8 cellular contexts compared by ENCODE assay signal in genomic region chr16:85395913-85396878, GRCh38.
DNase-seq lines count a peak whose midpoint lies in the region; ATAC-seq and TF ChIP-seq lines count a peak whose summit lies in the region.

No MANE protein-coding gene starts in this region.

- H3K36me3 Mint-ChIP-seq in nephron (ENCODE audit: low read depth) = peaks cover 5% of the 10 kb centered on the region

- no peak for TF ChIP-seq CTCF in esophagus muscularis mucosa (IDR thresholded peaks at IDR 0.05)
- no peak for TF ChIP-seq CTCF in nephron (IDR thresholded peaks at IDR 0.05; ENCODE audit: unreplicated experiment in 3 of 3)

- ATAC-seq in HG03196 (IDR thresholded peaks at IDR 0.05; ENCODE audit: unreplicated experiment) = no peak

- peak overlapping the region; percentile 74 to 80 (median 80) for H3K27ac Mint-ChIP-seq in nephron

- peak overlapping the region; percentile 71 to 88 (median 78) for H3K27ac ChIP-seq in esophagus muscularis mucosa (replicated peaks in 1 of 4)

- no peaks in the 10 kb centered on the region for H3K9me3 Mint-ChIP-seq in nephron

- WGBS in esophagus muscularis mucosa = 53% methylated on average over 18 of the region's 24 CpGs

- H3K9me3 ChIP-seq in esophagus muscularis mucosa = no peaks in the 10 kb centered on the region

- H3K4me1 ChIP-seq in esophagus muscularis mucosa = peaks cover 34 to 59% (median 51%) of the 10 kb centered on the region in 4 donors

- no peaks in the 10 kb centered on the region for H3K27me3 ChIP-seq in esophagus muscularis mucosa

- peak; percentile 10 for DNase-seq in AG08395 (ENCODE audit: low spot score)
- DNase-seq in LHCN-M2 (ENCODE audit: low read depth) = peak; percentile 8
- no peak for DNase-seq in esophagus muscularis mucosa (ENCODE audit: extremely low spot score)
- no peak for DNase-seq in activated CD4-positive, alpha-beta T cell treated with anti-CD3 and anti-CD28 coated beads for 4 hours
- DNase-seq in H4 (ENCODE audit: low spot score) = no peak
- DNase-seq in medulla oblongata (ENCODE audit: extremely low spot score) = no peak

- H3K4me3 Mint-ChIP-seq in nephron = peak overlapping the region; percentile 12 to 39 (median 20)

- intact Hi-C loops in esophagus muscularis mucosa (cut with DNase I) = no loop called here

- H3K36me3 ChIP-seq in esophagus muscularis mucosa = no peaks in the 10 kb centered on the region

- no peak for TF ChIP-seq EP300 in esophagus muscularis mucosa (IDR thresholded peaks at IDR 0.05)

- peaks cover 11% of the 10 kb centered on the region for H3K27me3 Mint-ChIP-seq in nephron (ENCODE audit: low read depth)

- no peak for TF ChIP-seq POLR2A in esophagus muscularis mucosa (IDR thresholded peaks at IDR 0.05; ENCODE audit: low read depth)

- peaks cover 54% of the 10 kb centered on the region for H3K4me1 Mint-ChIP-seq in nephron

- peak overlapping the region in 2 of 4 donors; percentile 6 to 31 for H3K4me3 ChIP-seq in esophagus muscularis mucosa

Comparison
In these comparisons a context has a peak if more than half of its experiments do, and no peak if none do; other contexts are left out.
1. DNase-seq: peak in AG08395 (single experiment) and LHCN-M2 (single experiment); none in esophagus muscularis mucosa (single experiment), activated CD4-positive, alpha-beta T cell treated with anti-CD3 and anti-CD28 coated beads for 4 hours (0 of 2), H4 (single experiment) and medulla oblongata (single experiment).